ENCODE assay signal across 8 cellular contexts in the genomic region with DNA sequence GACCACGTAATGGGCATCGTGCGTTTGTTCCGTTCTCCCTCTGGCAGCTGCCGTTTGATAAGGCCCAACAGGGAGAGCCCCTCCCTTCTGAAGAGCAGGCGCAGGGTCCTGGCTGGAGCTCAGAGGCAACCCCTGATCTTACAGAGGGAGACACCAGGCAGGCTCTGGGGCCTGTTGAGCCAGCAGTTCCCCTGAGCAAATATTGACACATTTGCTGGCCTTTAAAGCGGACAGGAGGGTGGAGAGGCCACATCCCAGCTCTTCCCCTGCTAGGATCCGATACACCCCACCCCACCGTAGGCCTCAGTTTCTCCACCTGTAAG. TPM values are rescaled to one million over a fixed set of nuclear protein-coding genes. Genes with fewer than 3 reads are reported as not detected.
DNase-seq lines count a peak whose midpoint lies in the region; FAIRE-seq and TF ChIP-seq lines count a peak whose summit lies in the region.
"Had no signal": no experiment of that assay in that cellular context is flagged by ENCODE, and none has a peak within 500 bp of the region (broad histone marks: within the 10 kb centered on the region; RNA-seq: fewer than 3 reads in every experiment).

No MANE protein-coding gene starts in this region.

- peak overlapping the region; percentile 14; the same call in 1 of the 2 replicates for H2AFZ ChIP-seq in OCI-LY1 (ENCODE audit: low read length)

- peaks cover 27% of the 10 kb centered on the region for H3K4me1 ChIP-seq in OCI-LY1 (ENCODE audit: insufficient read depth, low read length, severe bottlenecking)
- H3K4me1 ChIP-seq in small intestine (ENCODE audit: control insufficient read depth in 2 of 2, insufficient read depth in 1 of 2, low read depth in 1 of 2, low read length in 1 of 2) = peaks cover 7 to 9% of the 10 kb centered on the region in 2 donors

- no peaks in the 10 kb centered on the region for H3K9me3 ChIP-seq in OCI-LY1 (ENCODE audit: low read length)
- H3K9me3 ChIP-seq in small intestine (ENCODE audit: control insufficient read depth, low read depth) = no peaks in the 10 kb centered on the region
- H3K9me3 ChIP-seq: SJSA1 had no signal

- H3K9me2 ChIP-seq in OCI-LY1 (ENCODE audit: low read depth, low read length) = no peaks in the 10 kb centered on the region

- H3K9ac ChIP-seq in OCI-LY1 (ENCODE audit: low read length) = peak overlapping the region; percentile 55

- FAIRE-seq in small intestine (lab: Jason Lieb, UNC) = no peak

- H4K20me1 ChIP-seq in OCI-LY1 (ENCODE audit: insufficient read depth, low read length) = no peaks in the 10 kb centered on the region

- DNase-seq in H7 (peak; percentile 84), epithelial cell of prostate (ENCODE audit: low read depth, low spot score) (no peak), small intestine (no peak), DMS79 (lab: John Stamatoyannopoulos, UW) (no peak), mucosa of gallbladder (ENCODE audit: low spot score) (no peak)
- no peak for DNase-seq in stimulated activated CD4-positive, alpha-beta T cell treated with anti-CD3 and anti-CD28 coated beads, Interleukin-15, amount 100 ng/mL, for 24 hours

- H3K36me3 ChIP-seq in H7 (replicated peaks; ENCODE audit: control insufficient read depth, insufficient read depth, low read length) (no peaks in the 10 kb centered on the region; the same call in 1 of the 2 replicates), OCI-LY1 (ENCODE audit: insufficient read depth, low read length) (no peaks in the 10 kb centered on the region), small intestine (ENCODE audit: control insufficient read depth in 2 of 2, insufficient read depth in 2 of 2, low read length in 2 of 2) (no peaks in the 10 kb centered on the region)
- H3K36me3 ChIP-seq: SJSA1 had no signal

- TF ChIP-seq CTCF in OCI-LY1 (IDR thresholded peaks at IDR 0.05; ENCODE audit: low read length) = no peak

- no peaks in the 10 kb centered on the region for H3F3A ChIP-seq in OCI-LY1 (ENCODE audit: insufficient read depth, low read length)

- no peaks in the 10 kb centered on the region for H3K27me3 ChIP-seq in H7 (ENCODE audit: control insufficient read depth, insufficient read depth, low read length)
- H3K27me3 ChIP-seq in OCI-LY1 (ENCODE audit: insufficient read depth, low read length) = no peaks in the 10 kb centered on the region
- no peaks in the 10 kb centered on the region for H3K27me3 ChIP-seq in small intestine (ENCODE audit: control insufficient read depth in 2 of 2, insufficient read depth in 2 of 2, low read length in 2 of 2)
- H3K27me3 ChIP-seq: SJSA1 had no signal

- H3K79me2 ChIP-seq in OCI-LY1 (ENCODE audit: insufficient read depth, low read length) = no peaks in the 10 kb centered on the region

- peak overlapping the region; percentile 31; the same call in 1 of the 2 replicates for H3K4me3 ChIP-seq in H7 (ENCODE audit: insufficient read depth, low read depth, low read length)
- peak overlapping the region; percentile 20 for H3K4me3 ChIP-seq in OCI-LY1 (ENCODE audit: low read depth, low read length, poor library complexity, severe bottlenecking)
- H3K4me3 ChIP-seq in small intestine (ENCODE audit: low read depth in 1 of 2, low read length in 2 of 2) = no peak overlapping the region

- H3K27ac ChIP-seq in OCI-LY1 (ENCODE audit: low read depth, low read length, poor library complexity, severe bottlenecking) = peak overlapping the region; percentile 55
- H3K27ac ChIP-seq in epithelial cell of prostate = peak overlapping the region; percentile 93
- H3K27ac ChIP-seq in small intestine (ENCODE audit: low read depth in 1 of 2, low read length in 1 of 2) = peak overlapping the region; percentile 61 to 69

- WGBS in small intestine, 3 donors = 8 to 26% (median 22%) methylated on average over 9 of the region's 9 CpGs

- peak overlapping the region; percentile 57 for H3K4me2 ChIP-seq in OCI-LY1 (ENCODE audit: low read length)

RNA-seq across cellular contexts. Expression of a gene that starts 11.8 kb away (rescaled TPM):
- 4.9 and 5.4 TPM in 2 replicates for total RNA-seq in H7 (2014; rRNA removed; shearing (Covaris generic))
- polyA plus RNA-seq in small intestine = 1 to 10 TPM; 2.4 to 3.6 (median 2.6) TPM
- total RNA-seq in mucosa of gallbladder = 7.2 TPM

RNA-seq across cellular contexts. Expression of a gene that starts 12.5 kb away (rescaled TPM):
- 0.21 TPM in 1 of 2 replicates, not detected in the other for total RNA-seq in H7 (2014; rRNA removed; shearing (Covaris generic))
- under 1 TPM in 1 of 3 donors, not detected in 2; 0.09 TPM for polyA plus RNA-seq in small intestine
- 0.06 TPM for total RNA-seq in mucosa of gallbladder
- total RNA-seq: SJSA1 had no signal

RNA-seq across cellular contexts. Expression of a gene that starts 44.3 kb away (rescaled TPM):
- total RNA-seq in H7 (2014; rRNA removed; shearing (Covaris generic)) = 9.4 and 9.6 TPM in 2 replicates
- 10 to 100 TPM; 12.1 to 41.1 (median 29.3) TPM for polyA plus RNA-seq in small intestine
- 46.4 TPM for total RNA-seq in mucosa of gallbladder

RNA-seq across cellular contexts. Expression of a gene that starts 50.1 kb away (rescaled TPM):
- 0.21 and 0.41 TPM in 2 replicates for total RNA-seq in H7 (2014; rRNA removed; shearing (Covaris generic))
- 1 to 10 TPM; 1.0 to 1.6 (median 1.6) TPM for polyA plus RNA-seq in small intestine
- total RNA-seq in mucosa of gallbladder = 6.0 TPM
- total RNA-seq: SJSA1 had no signal

Comparison
In these comparisons a context has a peak if more than half of its experiments do, and no peak if none do; other contexts are left out.
1. H3K4me3 ChIP-seq: peak in H7 (single experiment) and OCI-LY1 (single experiment); none in small intestine (0 of 2).
2. Peak in every context shown above with its lines, with median percentiles within 50 percentile points of each other: H3K27ac ChIP-seq.